ENCODE assay signal across 1 cellular context in the genomic region with DNA sequence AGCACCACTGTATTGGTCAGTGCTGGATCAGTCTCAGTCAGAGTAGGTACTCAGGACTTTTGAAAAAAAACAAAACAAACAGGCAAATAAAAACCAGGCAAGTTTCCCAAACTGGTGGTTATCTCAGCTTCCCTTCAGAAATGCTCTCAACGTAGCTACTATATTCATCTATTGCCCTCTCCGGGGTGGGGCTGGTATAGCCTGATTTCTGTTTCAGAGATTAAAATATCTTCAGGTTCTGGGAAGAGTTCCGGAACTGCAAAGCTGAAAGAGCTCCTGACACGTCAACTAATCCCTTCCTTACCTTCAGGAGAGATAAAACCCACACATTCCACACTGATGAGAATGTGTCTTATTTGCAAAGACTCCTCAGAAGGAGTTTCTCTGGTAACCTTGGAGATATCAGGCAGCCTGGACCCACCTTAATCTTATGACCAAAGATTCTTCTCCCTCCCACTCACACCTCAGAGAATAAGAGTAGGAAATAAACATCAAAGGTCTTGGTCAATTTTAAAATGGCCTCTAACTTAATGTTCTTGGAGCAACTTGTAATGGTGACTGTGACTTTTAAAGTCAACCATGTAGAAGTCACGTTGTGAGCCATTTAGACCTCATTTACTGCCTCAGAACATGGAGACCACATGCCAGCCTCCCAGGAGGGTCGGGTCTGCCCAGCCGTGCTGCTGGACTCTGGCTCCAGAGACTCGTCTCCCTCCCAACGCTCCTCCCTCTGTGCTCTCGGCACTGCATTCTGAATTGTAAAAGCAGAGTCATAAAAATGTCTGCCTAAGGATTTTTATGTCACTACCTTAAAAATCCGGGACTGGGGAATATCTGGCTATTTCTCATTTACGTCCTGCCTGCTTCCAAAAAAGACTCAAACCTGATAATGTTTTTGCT.
TF ChIP-seq lines count a peak whose summit lies in the region.

No MANE protein-coding gene starts in this region.

TF ChIP-seq in K562, 482 proteins besides CTCF, POLR2A, EP300 and RAD21 (continues in another document):
- TF ChIP-seq, protein P1, sequence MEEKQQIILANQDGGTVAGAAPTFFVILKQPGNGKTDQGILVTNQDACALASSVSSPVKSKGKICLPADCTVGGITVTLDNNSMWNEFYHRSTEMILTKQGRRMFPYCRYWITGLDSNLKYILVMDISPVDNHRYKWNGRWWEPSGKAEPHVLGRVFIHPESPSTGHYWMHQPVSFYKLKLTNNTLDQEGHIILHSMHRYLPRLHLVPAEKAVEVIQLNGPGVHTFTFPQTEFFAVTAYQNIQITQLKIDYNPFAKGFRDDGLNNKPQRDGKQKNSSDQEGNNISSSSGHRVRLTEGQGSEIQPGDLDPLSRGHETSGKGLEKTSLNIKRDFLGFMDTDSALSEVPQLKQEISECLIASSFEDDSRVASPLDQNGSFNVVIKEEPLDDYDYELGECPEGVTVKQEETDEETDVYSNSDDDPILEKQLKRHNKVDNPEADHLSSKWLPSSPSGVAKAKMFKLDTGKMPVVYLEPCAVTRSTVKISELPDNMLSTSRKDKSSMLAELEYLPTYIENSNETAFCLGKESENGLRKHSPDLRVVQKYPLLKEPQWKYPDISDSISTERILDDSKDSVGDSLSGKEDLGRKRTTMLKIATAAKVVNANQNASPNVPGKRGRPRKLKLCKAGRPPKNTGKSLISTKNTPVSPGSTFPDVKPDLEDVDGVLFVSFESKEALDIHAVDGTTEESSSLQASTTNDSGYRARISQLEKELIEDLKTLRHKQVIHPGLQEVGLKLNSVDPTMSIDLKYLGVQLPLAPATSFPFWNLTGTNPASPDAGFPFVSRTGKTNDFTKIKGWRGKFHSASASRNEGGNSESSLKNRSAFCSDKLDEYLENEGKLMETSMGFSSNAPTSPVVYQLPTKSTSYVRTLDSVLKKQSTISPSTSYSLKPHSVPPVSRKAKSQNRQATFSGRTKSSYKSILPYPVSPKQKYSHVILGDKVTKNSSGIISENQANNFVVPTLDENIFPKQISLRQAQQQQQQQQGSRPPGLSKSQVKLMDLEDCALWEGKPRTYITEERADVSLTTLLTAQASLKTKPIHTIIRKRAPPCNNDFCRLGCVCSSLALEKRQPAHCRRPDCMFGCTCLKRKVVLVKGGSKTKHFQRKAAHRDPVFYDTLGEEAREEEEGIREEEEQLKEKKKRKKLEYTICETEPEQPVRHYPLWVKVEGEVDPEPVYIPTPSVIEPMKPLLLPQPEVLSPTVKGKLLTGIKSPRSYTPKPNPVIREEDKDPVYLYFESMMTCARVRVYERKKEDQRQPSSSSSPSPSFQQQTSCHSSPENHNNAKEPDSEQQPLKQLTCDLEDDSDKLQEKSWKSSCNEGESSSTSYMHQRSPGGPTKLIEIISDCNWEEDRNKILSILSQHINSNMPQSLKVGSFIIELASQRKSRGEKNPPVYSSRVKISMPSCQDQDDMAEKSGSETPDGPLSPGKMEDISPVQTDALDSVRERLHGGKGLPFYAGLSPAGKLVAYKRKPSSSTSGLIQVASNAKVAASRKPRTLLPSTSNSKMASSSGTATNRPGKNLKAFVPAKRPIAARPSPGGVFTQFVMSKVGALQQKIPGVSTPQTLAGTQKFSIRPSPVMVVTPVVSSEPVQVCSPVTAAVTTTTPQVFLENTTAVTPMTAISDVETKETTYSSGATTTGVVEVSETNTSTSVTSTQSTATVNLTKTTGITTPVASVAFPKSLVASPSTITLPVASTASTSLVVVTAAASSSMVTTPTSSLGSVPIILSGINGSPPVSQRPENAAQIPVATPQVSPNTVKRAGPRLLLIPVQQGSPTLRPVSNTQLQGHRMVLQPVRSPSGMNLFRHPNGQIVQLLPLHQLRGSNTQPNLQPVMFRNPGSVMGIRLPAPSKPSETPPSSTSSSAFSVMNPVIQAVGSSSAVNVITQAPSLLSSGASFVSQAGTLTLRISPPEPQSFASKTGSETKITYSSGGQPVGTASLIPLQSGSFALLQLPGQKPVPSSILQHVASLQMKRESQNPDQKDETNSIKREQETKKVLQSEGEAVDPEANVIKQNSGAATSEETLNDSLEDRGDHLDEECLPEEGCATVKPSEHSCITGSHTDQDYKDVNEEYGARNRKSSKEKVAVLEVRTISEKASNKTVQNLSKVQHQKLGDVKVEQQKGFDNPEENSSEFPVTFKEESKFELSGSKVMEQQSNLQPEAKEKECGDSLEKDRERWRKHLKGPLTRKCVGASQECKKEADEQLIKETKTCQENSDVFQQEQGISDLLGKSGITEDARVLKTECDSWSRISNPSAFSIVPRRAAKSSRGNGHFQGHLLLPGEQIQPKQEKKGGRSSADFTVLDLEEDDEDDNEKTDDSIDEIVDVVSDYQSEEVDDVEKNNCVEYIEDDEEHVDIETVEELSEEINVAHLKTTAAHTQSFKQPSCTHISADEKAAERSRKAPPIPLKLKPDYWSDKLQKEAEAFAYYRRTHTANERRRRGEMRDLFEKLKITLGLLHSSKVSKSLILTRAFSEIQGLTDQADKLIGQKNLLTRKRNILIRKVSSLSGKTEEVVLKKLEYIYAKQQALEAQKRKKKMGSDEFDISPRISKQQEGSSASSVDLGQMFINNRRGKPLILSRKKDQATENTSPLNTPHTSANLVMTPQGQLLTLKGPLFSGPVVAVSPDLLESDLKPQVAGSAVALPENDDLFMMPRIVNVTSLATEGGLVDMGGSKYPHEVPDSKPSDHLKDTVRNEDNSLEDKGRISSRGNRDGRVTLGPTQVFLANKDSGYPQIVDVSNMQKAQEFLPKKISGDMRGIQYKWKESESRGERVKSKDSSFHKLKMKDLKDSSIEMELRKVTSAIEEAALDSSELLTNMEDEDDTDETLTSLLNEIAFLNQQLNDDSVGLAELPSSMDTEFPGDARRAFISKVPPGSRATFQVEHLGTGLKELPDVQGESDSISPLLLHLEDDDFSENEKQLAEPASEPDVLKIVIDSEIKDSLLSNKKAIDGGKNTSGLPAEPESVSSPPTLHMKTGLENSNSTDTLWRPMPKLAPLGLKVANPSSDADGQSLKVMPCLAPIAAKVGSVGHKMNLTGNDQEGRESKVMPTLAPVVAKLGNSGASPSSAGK (IDR thresholded peaks at IDR 0.05), result peak; percentile 29; the same call in 1 of the 2 replicates
- TF ChIP-seq SMARCE1 (IDR thresholded peaks at IDR 0.05) (peak; percentile 87), CC2D1A (IDR thresholded peaks at IDR 0.05) (peak; percentile 77), MTA3 (IDR thresholded peaks at IDR 0.05; ENCODE audit: borderline replicate concordance) (peak; percentile 73; the same call in 1 of the 2 replicates), SIN3A (IDR thresholded peaks at IDR 0.05; ENCODE audit: borderline replicate concordance in 2 of 2, control insufficient read depth in 1 of 2, low read depth in 2 of 2, low read length in 2 of 2) (no peak), ZNF311 (CRISPR knock-in tag; IDR thresholded peaks at IDR 0.05) (peak; percentile 39), TRIM28 (IDR thresholded peaks at IDR 0.05) (peak; percentile 22; the same call in 1 of the 2 replicates), RFX1 (IDR thresholded peaks at IDR 0.05) (peak; percentile 92), RCOR1 (IDR thresholded peaks at IDR 0.05; ENCODE audit: borderline replicate concordance in 1 of 2, low read depth in 2 of 2, low read length in 2 of 2) (peak; percentile 93 to 99), CREB1 (IDR thresholded peaks at IDR 0.05) (no peak), CREB1 (CRISPR knock-in tag; IDR thresholded peaks at IDR 0.05) (0 out of 2 replicates have a peak, but pooled peaks have one; percentile 3), MTA1 (IDR thresholded peaks at IDR 0.05; ENCODE audit: borderline replicate concordance) (peak; percentile 64; the same call in 1 of the 2 replicates), GATA2 (CRISPR knock-in tag; IDR thresholded peaks at IDR 0.05) (peak; percentile 75; the same call in 1 of the 2 replicates), ZNF384 (IDR thresholded peaks at IDR 0.05; ENCODE audit: low read depth, low read length) (peak; percentile 65), ETV6 (IDR thresholded peaks at IDR 0.05; ENCODE audit: borderline replicate concordance in 1 of 2, low read depth in 2 of 2, low read length in 1 of 2) (peak; percentile 3 to 82; a peak in 1 of 4 replicates), ETV6 (CRISPR knock-in tag; IDR thresholded peaks at IDR 0.05; ENCODE audit: borderline replicate concordance) (no peak), ARID1B (IDR thresholded peaks at IDR 0.05) (peak; percentile 94), HNRNPL (IDR thresholded peaks at IDR 0.05; ENCODE audit: low read depth, low read length) (no peak), DMBX1 (CRISPR knock-in tag; IDR thresholded peaks at IDR 0.05; ENCODE audit: borderline replicate concordance) (peak; percentile 83), KAT8 (IDR thresholded peaks at IDR 0.05; ENCODE audit: low read depth) (peak; percentile 82; the same call in 1 of the 2 replicates), ZNF583 (CRISPR knock-in tag; IDR thresholded peaks at IDR 0.05) (peak; percentile 26; the same call in 1 of the 2 replicates), TCF3 (CRISPR knock-in tag; IDR thresholded peaks at IDR 0.05) (peak; percentile 92)
- TF ChIP-seq, protein P2, sequence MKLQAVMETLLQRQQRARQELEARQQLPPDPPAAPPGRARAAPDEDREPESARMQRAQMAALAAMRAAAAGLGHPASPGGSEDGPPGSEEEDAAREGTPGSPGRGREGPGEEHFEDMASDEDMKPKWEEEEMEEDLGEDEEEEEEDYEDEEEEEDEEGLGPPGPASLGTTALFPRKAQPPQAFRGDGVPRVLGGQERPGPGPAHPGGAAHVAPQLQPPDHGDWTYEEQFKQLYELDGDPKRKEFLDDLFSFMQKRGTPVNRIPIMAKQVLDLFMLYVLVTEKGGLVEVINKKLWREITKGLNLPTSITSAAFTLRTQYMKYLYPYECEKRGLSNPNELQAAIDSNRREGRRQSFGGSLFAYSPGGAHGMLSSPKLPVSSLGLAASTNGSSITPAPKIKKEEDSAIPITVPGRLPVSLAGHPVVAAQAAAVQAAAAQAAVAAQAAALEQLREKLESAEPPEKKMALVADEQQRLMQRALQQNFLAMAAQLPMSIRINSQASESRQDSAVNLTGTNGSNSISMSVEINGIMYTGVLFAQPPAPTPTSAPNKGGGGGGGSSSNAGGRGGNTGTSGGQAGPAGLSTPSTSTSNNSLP (IDR thresholded peaks at IDR 0.05; ENCODE audit: borderline replicate concordance, low read depth, low read length), result peak; percentile 97
- TF ChIP-seq, protein P3, sequence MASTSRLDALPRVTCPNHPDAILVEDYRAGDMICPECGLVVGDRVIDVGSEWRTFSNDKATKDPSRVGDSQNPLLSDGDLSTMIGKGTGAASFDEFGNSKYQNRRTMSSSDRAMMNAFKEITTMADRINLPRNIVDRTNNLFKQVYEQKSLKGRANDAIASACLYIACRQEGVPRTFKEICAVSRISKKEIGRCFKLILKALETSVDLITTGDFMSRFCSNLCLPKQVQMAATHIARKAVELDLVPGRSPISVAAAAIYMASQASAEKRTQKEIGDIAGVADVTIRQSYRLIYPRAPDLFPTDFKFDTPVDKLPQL (IDR thresholded peaks at IDR 0.05; ENCODE audit: extremely low read depth, insufficient read length), result no peak
- TF ChIP-seq, protein P4, sequence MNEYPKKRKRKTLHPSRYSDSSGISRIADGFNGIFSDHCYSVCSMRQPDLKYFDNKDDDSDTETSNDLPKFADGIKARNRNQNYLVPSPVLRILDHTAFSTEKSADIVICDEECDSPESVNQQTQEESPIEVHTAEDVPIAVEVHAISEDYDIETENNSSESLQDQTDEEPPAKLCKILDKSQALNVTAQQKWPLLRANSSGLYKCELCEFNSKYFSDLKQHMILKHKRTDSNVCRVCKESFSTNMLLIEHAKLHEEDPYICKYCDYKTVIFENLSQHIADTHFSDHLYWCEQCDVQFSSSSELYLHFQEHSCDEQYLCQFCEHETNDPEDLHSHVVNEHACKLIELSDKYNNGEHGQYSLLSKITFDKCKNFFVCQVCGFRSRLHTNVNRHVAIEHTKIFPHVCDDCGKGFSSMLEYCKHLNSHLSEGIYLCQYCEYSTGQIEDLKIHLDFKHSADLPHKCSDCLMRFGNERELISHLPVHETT (CRISPR knock-in tag; conservative IDR thresholded peaks at IDR 0.05 in 1 of 2, IDR thresholded peaks at IDR 0.05 in 1 of 2), result peak in 1 of 2 experiments; percentile 50; a peak in 1 of 4 replicates
- TF ChIP-seq, protein P5, sequence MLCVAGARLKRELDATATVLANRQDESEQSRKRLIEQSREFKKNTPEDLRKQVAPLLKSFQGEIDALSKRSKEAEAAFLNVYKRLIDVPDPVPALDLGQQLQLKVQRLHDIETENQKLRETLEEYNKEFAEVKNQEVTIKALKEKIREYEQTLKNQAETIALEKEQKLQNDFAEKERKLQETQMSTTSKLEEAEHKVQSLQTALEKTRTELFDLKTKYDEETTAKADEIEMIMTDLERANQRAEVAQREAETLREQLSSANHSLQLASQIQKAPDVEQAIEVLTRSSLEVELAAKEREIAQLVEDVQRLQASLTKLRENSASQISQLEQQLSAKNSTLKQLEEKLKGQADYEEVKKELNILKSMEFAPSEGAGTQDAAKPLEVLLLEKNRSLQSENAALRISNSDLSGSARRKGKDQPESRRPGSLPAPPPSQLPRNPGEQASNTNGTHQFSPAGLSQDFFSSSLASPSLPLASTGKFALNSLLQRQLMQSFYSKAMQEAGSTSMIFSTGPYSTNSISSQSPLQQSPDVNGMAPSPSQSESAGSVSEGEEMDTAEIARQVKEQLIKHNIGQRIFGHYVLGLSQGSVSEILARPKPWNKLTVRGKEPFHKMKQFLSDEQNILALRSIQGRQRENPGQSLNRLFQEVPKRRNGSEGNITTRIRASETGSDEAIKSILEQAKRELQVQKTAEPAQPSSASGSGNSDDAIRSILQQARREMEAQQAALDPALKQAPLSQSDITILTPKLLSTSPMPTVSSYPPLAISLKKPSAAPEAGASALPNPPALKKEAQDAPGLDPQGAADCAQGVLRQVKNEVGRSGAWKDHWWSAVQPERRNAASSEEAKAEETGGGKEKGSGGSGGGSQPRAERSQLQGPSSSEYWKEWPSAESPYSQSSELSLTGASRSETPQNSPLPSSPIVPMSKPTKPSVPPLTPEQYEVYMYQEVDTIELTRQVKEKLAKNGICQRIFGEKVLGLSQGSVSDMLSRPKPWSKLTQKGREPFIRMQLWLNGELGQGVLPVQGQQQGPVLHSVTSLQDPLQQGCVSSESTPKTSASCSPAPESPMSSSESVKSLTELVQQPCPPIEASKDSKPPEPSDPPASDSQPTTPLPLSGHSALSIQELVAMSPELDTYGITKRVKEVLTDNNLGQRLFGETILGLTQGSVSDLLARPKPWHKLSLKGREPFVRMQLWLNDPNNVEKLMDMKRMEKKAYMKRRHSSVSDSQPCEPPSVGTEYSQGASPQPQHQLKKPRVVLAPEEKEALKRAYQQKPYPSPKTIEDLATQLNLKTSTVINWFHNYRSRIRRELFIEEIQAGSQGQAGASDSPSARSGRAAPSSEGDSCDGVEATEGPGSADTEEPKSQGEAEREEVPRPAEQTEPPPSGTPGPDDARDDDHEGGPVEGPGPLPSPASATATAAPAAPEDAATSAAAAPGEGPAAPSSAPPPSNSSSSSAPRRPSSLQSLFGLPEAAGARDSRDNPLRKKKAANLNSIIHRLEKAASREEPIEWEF (CRISPR knock-in tag; IDR thresholded peaks at IDR 0.05), result peak; percentile 74
